ENCODE assay signal across 8 cellular contexts in genomic region chr16:70999735-71000134, GRCh38.
A peak's percentile ranks its signal among the peaks of the same experiment; 100 is the strongest.
DNase-seq lines count a peak whose midpoint lies in the region; TF ChIP-seq lines count a peak whose summit lies in the region.
"Not testable (repeated sequence)": the region's sequence is repeated elsewhere in the genome, so short reads cannot be mapped to it uniquely, and the experiment has no call there.

No MANE protein-coding gene starts in this region.

- not testable (repeated sequence) for H3K4me1 ChIP-seq in mesendoderm (ENCODE audit: control insufficient read depth, low read depth, low read length)

- H2AK5ac ChIP-seq in mesendoderm (ENCODE audit: low read length): not testable (repeated sequence)

- intact Hi-C loops in MCF 10A (cut with micrococcal nuclease): not testable (repeated sequence)

- not testable (repeated sequence) for H3K27me3 Mint-ChIP-seq in MCF 10A (ENCODE audit: insufficient read depth, unreplicated experiment)

- H3K9ac ChIP-seq in mesendoderm (ENCODE audit: low read length): not testable (repeated sequence)

- not testable (repeated sequence) for H3K4me2 ChIP-seq in mesendoderm (ENCODE audit: low read length)

- H3K23ac ChIP-seq in mesendoderm (ENCODE audit: low read length): not testable (repeated sequence)

- WGBS in mesendoderm (ENCODE audit: extremely low coverage, insufficient coverage, low lambda C conversion rate): no CpG with 5 or more reads among the region's 2 CpGs

- POLR2A ChIA-PET in MCF 10A (lab: Yijun Ruan, JAX): not testable (repeated sequence)

- not testable (repeated sequence) for H3K36me3 Mint-ChIP-seq in MCF 10A (ENCODE audit: insufficient read depth, unreplicated experiment)

- H3K9me3 Mint-ChIP-seq in MCF 10A (ENCODE audit: unreplicated experiment): not testable (repeated sequence)

- CTCF ChIA-PET in MCF 10A (lab: Yijun Ruan, JAX): not testable (repeated sequence)

- H3K18ac ChIP-seq in mesendoderm (ENCODE audit: low read length): not testable (repeated sequence)

- not testable (repeated sequence) for H3K4ac ChIP-seq in mesendoderm (ENCODE audit: low read depth, low read length)

- H3K4me3 Mint-ChIP-seq in MCF 10A (ENCODE audit: unreplicated experiment): not testable (repeated sequence)

- H3K27ac ChIP-seq in mesendoderm (ENCODE audit: low read depth, low read length): not testable (repeated sequence)

- not testable (repeated sequence) for H3K36me3 ChIP-seq in mesendoderm (ENCODE audit: control insufficient read depth, insufficient read depth, low read length)

- not testable (repeated sequence) for H3K79me2 ChIP-seq in mesendoderm (ENCODE audit: control insufficient read depth, insufficient read depth, low read length)

- H2BK120ac ChIP-seq in mesendoderm (ENCODE audit: low read depth, low read length): not testable (repeated sequence)

- DNase-seq in A172 (ENCODE audit: low spot score): peak; percentile 14
- DNase-seq in EL: peak; percentile 2
- peak; percentile 19 for DNase-seq in LNCaP clone FGC (ENCODE audit: low read depth)
- DNase-seq in NCI-H2227 (lab: John Stamatoyannopoulos, UW; ENCODE audit: unreplicated experiment): peak; percentile 15
- peak; percentile 41 to 59 for DNase-seq in SHP77 (lab: John Stamatoyannopoulos, UW)
- DNase-seq in MCF 10A (ENCODE audit: unreplicated experiment): peak; percentile 19
- DNase-seq in glomerular visceral epithelial cell (ENCODE audit: extremely low spot score): peak; percentile 0
- DNase-seq in mesendoderm: peak; percentile 42

- H3K79me1 ChIP-seq in mesendoderm (ENCODE audit: low read length): not testable (repeated sequence)

- H3K4me1 Mint-ChIP-seq in MCF 10A (ENCODE audit: insufficient read depth, unreplicated experiment): not testable (repeated sequence)

- TF ChIP-seq CTCF in LNCaP clone FGC (IDR thresholded peaks at IDR 0.05; ENCODE audit: control insufficient read depth, extremely low read depth, insufficient read depth): peak; percentile 49
- peak; percentile 10 for TF ChIP-seq CTCF in MCF 10A (IDR thresholded peaks at IDR 0.05; ENCODE audit: unreplicated experiment)

- H2BK5ac ChIP-seq in mesendoderm (ENCODE audit: low read length): not testable (repeated sequence)

- H3K27me3 ChIP-seq in mesendoderm (ENCODE audit: insufficient read depth, low read length, poor library complexity): not testable (repeated sequence)

- not testable (repeated sequence) for H4K5ac ChIP-seq in mesendoderm (ENCODE audit: low read length)

- H2BK15ac ChIP-seq in mesendoderm (replicated peaks; ENCODE audit: low read depth): not testable (repeated sequence)

- H4K8ac ChIP-seq in mesendoderm (ENCODE audit: low read depth, low read length): not testable (repeated sequence)

- BruUV-seq in MCF 10A (replicated peaks; lab: Mats Ljungman, UMichigan): not testable (repeated sequence)

- H3K27ac Mint-ChIP-seq in MCF 10A (ENCODE audit: low read depth, unreplicated experiment): not testable (repeated sequence)

- not testable (repeated sequence) for H3K4me3 ChIP-seq in LNCaP clone FGC (ENCODE audit: low read depth, low read length); mesendoderm (ENCODE audit: low read length)

- not testable (repeated sequence) for H3K56ac ChIP-seq in mesendoderm (ENCODE audit: low read length)

Comparison
In these comparisons a context has a peak if more than half of its experiments do, and no peak if none do; other contexts are left out.
1. DNase-seq: peak in every context shown above with its lines; median percentile 50 in SHP77; 42 in mesendoderm; 19 in LNCaP clone FGC; 19 in MCF 10A; 15 in NCI-H2227; 14 in A172; 2 in EL; 0 in glomerular visceral epithelial cell.